Comparison of ENCODE assay signal across 27 cellular contexts in genomic region chr9:19281801-19282200, GRCh38.
"Had no signal": no experiment of that assay in that cellular context is flagged by ENCODE, and none has a peak within 500 bp of the region (broad histone marks: within the 10 kb centered on the region; RNA-seq: fewer than 3 reads in every experiment).

No MANE protein-coding gene starts in this region.

- FAIRE-seq: urothelium cell line had no signal

- H3K4me3 Mint-ChIP-seq: immature natural killer cell; memory B cell; natural killer cell; stimulated activated memory B cell treated with anti-CD40 and anti-IgM and Interleukin-4, amounts not matched to agents 10 μg/mL and 1 μg/mL and 100 μg/mL, for 72 hours had no signal

- H3K36me3 ChIP-seq: ovary, sigmoid colon, tibial artery, upper lobe of left lung had no signal

- H3K36me3 Mint-ChIP-seq: immature natural killer cell, natural killer cell had no signal

- H3K9me3 ChIP-seq: esophagus muscularis mucosa, lower lobe of right lung, ovary, psoas muscle, sigmoid colon, spleen, testis, tibial artery, upper lobe of left lung had no signal

- H3K27me3 ChIP-seq: dorsolateral prefrontal cortex, esophagus muscularis mucosa, ovary, sigmoid colon, spleen, testis, tibial artery, upper lobe of left lung had no signal

- ATAC-seq: left ventricle myocardium superior; lower lobe of right lung; right cardiac atrium; stimulated activated memory B cell treated with anti-CD40 and anti-IgM and Interleukin-4, amounts not matched to agents 10 μg/mL and 1 μg/mL and 100 μg/mL, for 72 hours; stimulated activated naive CD8-positive, alpha-beta T cell treated with anti-CD3 and anti-CD28 coated beads, Interleukin-15, Interleukin-2, amounts not matched to agents 100 U/mL and 50 U/mL, for 24 hours had no signal

- H3K9me3 Mint-ChIP-seq: immature natural killer cell; memory B cell; natural killer cell; stimulated activated memory B cell treated with anti-CD40 and anti-IgM and Interleukin-4, amounts not matched to agents 10 μg/mL and 1 μg/mL and 100 μg/mL, for 72 hours had no signal

- H3K27ac ChIP-seq: dorsolateral prefrontal cortex, epithelial cell of prostate, esophagus muscularis mucosa, lower lobe of right lung, ovary, psoas muscle, sigmoid colon, spleen, testis, tibial artery, upper lobe of left lung had no signal

- H3K4me3 ChIP-seq: dorsolateral prefrontal cortex, esophagus muscularis mucosa, lower lobe of right lung, ovary, psoas muscle, sigmoid colon, spleen, testis, tibial artery, upper lobe of left lung had no signal

- DNase-seq: dorsolateral prefrontal cortex; effector CD4-positive, alpha-beta T cell; foreskin melanocyte; hypothalamus; immature natural killer cell; islet precursor cell; kidney glomerular epithelial cell; left ventricle myocardium superior; lower lobe of right lung; natural killer cell; occipital lobe; ovary; psoas muscle; right cardiac atrium; sigmoid colon; spleen; stimulated activated CD4-positive, alpha-beta T cell treated with anti-CD3 and anti-CD28 coated beads, Interleukin-4, amount 100 ng/mL, for 4 hours; stimulated activated naive CD8-positive, alpha-beta T cell treated with anti-CD3 and anti-CD28 coated beads, Interleukin-15, Interleukin-2, amounts not matched to agents 100 U/mL and 50 U/mL, for 24 hours; substantia nigra; testis; tibial artery; upper lobe of left lung had no signal

- H3K27ac Mint-ChIP-seq: memory B cell; stimulated activated memory B cell treated with anti-CD40 and anti-IgM and Interleukin-4, amounts not matched to agents 10 μg/mL and 1 μg/mL and 100 μg/mL, for 72 hours had no signal

- H3K27me3 Mint-ChIP-seq: memory B cell; stimulated activated memory B cell treated with anti-CD40 and anti-IgM and Interleukin-4, amounts not matched to agents 10 μg/mL and 1 μg/mL and 100 μg/mL, for 72 hours had no signal
